14 cellular contexts compared by ENCODE assay signal in the genomic region with DNA sequence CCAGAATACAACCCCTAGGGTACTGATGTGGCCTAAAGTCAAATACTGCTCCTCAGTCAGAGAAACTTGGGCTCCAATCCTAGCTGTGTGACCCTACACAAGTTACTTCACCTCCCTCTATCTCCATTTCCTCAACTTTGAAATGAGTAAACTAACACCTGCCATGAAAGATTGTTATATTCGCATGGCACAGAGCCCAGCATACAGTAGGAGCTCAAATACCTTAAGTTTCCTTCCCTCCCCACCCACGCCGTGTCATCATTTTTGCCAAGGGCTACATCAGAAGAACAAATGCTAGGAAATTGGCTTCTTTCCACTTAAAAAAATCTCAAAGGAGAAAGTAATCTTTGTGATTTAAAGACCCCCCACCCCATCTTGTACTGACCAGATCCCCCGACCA. TPM values are rescaled to one million over a fixed set of nuclear protein-coding genes. Genes with fewer than 3 reads are reported as not detected.
DNase-seq lines count a peak whose midpoint lies in the region; ATAC-seq and TF ChIP-seq lines count a peak whose summit lies in the region.
"Had no signal": no experiment of that assay in that cellular context is flagged by ENCODE, and none has a peak within 500 bp of the region (broad histone marks: within the 10 kb centered on the region; RNA-seq: fewer than 3 reads in every experiment).

No MANE protein-coding gene starts in this region.

- TF ChIP-seq POLR2A in IMR-90 (IDR thresholded peaks at IDR 0.05; ENCODE audit: low read depth, low read length) = no peak

- H4K20me1 ChIP-seq in BLaER1 treated with 17β-estradiol and CSF1 and Interleukin-3, amounts not matched to agents 10 nM and 100 nM = no peaks in the 10 kb centered on the region
- no peaks in the 10 kb centered on the region for H4K20me1 ChIP-seq in IMR-90 (ENCODE audit: insufficient read depth, low read length)

- CTCF ChIA-PET in IMR-90 (lab: Yijun Ruan, JAX) = interaction anchor here (0.6 kb wide), 1 partner anchor 110 kb away, joined by 3 read pairs; no protein-coding TSS in a partner anchor

- no peak overlapping the region for H3K4me3 ChIP-seq in BLaER1 treated with 17β-estradiol and CSF1 and Interleukin-3, amounts not matched to agents 10 nM and 100 nM
- no peak overlapping the region for H3K4me3 ChIP-seq in IMR-90 (ENCODE audit: insufficient read depth, low read depth, low read length)
- no peak overlapping the region for H3K4me3 ChIP-seq in epithelial cell of esophagus (ENCODE audit: low read length)
- no peak overlapping the region for H3K4me3 ChIP-seq in neuronal stem cell (ENCODE audit: low read length in 2 of 2)
- H3K4me3 ChIP-seq: K562 had no signal

- H4K8ac ChIP-seq in IMR-90 (ENCODE audit: low read depth in 2 of 2, low read length in 2 of 2) (0 out of 4 replicates have a peak overlapping the region, but pooled peaks of 1 of the 2 experiments have one; percentile 5), neuronal stem cell (ENCODE audit: low read depth, low read length) (no peak overlapping the region)

- no peaks in the 10 kb centered on the region for H3K9me3 ChIP-seq in BLaER1 treated with 17β-estradiol and CSF1 and Interleukin-3, amounts not matched to agents 10 nM and 100 nM (replicated peaks in 1 of 11)
- H3K9me3 ChIP-seq in IMR-90 (ENCODE audit: control insufficient read depth, insufficient read depth, low read length) (no peaks in the 10 kb centered on the region), neuronal stem cell (replicated peaks in 1 of 2; ENCODE audit: control insufficient read depth in 2 of 2, insufficient read depth in 1 of 2, low read depth in 1 of 2, low read length in 2 of 2) (no peaks in the 10 kb centered on the region)

- no peak overlapping the region for H3K56ac ChIP-seq in IMR-90 (ENCODE audit: extremely low read depth, insufficient read depth, low read length)

- H4K91ac ChIP-seq in IMR-90 (ENCODE audit: insufficient read depth, low read depth, low read length) (no peak overlapping the region), neuronal stem cell (ENCODE audit: low read depth, low read length, poor library complexity) (no peak overlapping the region)

- peak overlapping the region in 8 of 11 experiments; percentile 55 to 78 (median 66); a peak in 12 of 22 replicates for H3K4me2 ChIP-seq in BLaER1 treated with 17β-estradiol and CSF1 and Interleukin-3, amounts not matched to agents 10 nM and 100 nM
- H3K4me2 ChIP-seq in IMR-90 (ENCODE audit: low read depth, low read length) (no peak overlapping the region), neuronal stem cell (ENCODE audit: insufficient read depth, low read length, poor library complexity, severe bottlenecking) (no peak overlapping the region)

- TF ChIP-seq CTCF in IMR-90 (conservative IDR thresholded peaks at IDR 0.05; ENCODE audit: low read depth, low read length) (no peak), epithelial cell of esophagus (IDR thresholded peaks at IDR 0.05; ENCODE audit: insufficient read depth, low read depth, low read length, missing control alignments) (no peak)

- DNase-seq in IMR-90 (no peak), epithelial cell of esophagus (ENCODE audit: low read depth) (peak; percentile 76), neuronal stem cell (ENCODE audit: low spot score) (no peak), SKM-1 treated with dmso at 0.1 percent for 144 hours (lab: John Stamatoyannopoulos, UW; ENCODE audit: unreplicated experiment) (no peak)
- no peak for DNase-seq in activated CD4-positive, alpha-beta T cell treated with anti-CD3 and anti-CD28 coated beads, Interleukin-2, amount 50 U/mL, for 48 hours
- DNase-seq: CD4-positive, alpha-beta T cell; H9; NCI-H146; NCI-H2081 treated with DMSO at 0.1 percent for 48 hours; NCI-H510A had no signal

- ATAC-seq in IMR-90 (ENCODE audit: low read depth) = no peak
- ATAC-seq in GM18861 (IDR thresholded peaks at IDR 0.05; ENCODE audit: unreplicated experiment) = no peak
- ATAC-seq: K562, Right ventricle myocardium inferior had no signal

- no peak overlapping the region for H2AK9ac ChIP-seq in IMR-90 (replicated peaks; ENCODE audit: low read depth, low read length, poor library complexity)

- no peak overlapping the region for H2BK5ac ChIP-seq in IMR-90 (ENCODE audit: low read depth, low read length, poor library complexity, severe bottlenecking)
- no peak overlapping the region for H2BK5ac ChIP-seq in neuronal stem cell (ENCODE audit: low read length)

- H2AFZ ChIP-seq in IMR-90 (replicated peaks; ENCODE audit: low read length, poor library complexity) = peak overlapping the region; percentile 73
- H2AFZ ChIP-seq in neuronal stem cell (ENCODE audit: low read length) = peak overlapping the region; percentile 90

- H3K18ac ChIP-seq in IMR-90 (ENCODE audit: low read depth, low read length) (no peak overlapping the region), neuronal stem cell (ENCODE audit: low read length) (no peak overlapping the region)

- no peak overlapping the region for H4K5ac ChIP-seq in IMR-90 (ENCODE audit: low read depth, low read length)

- no peak overlapping the region for H2BK120ac ChIP-seq in IMR-90 (ENCODE audit: low read depth, low read length)
- no peak overlapping the region for H2BK120ac ChIP-seq in neuronal stem cell (ENCODE audit: low read depth, low read length)

- no peak overlapping the region for H2BK20ac ChIP-seq in IMR-90 (ENCODE audit: low read depth, low read length)

- in situ Hi-C loops in IMR-90 (cut with MboI; ENCODE audit: low sequenced_read_pairs) = no loop called here

- no CpG with 5 or more reads among the region's 4 CpGs for WGBS in IMR-90 (ENCODE audit: extremely low coverage in 2 of 2, insufficient read length in 1 of 2), 2 experiments
- no CpG with 5 or more reads among the region's 4 CpGs for WGBS in neuronal stem cell (ENCODE audit: extremely low coverage in 2 of 2, insufficient read length in 2 of 2, insufficient replicate concordance in 1 of 2), 2 donors

- H3K23ac ChIP-seq in IMR-90 (ENCODE audit: low read depth, low read length) (no peak overlapping the region), neuronal stem cell (ENCODE audit: low read depth, low read length, poor library complexity) (no peak overlapping the region)

- H3K36me3 ChIP-seq in BLaER1 treated with 17β-estradiol and CSF1 and Interleukin-3, amounts not matched to agents 10 nM and 100 nM = no peaks in the 10 kb centered on the region
- no peaks in the 10 kb centered on the region for H3K36me3 ChIP-seq in IMR-90 (ENCODE audit: control insufficient read depth, insufficient read depth, low read length)
- H3K36me3 ChIP-seq in neuronal stem cell (replicated peaks in 1 of 2; ENCODE audit: control insufficient read depth in 2 of 2, insufficient read depth in 2 of 2, low read length in 2 of 2) = no peaks in the 10 kb centered on the region

- H2BK12ac ChIP-seq in neuronal stem cell (ENCODE audit: low read length) = no peak overlapping the region

- H3K9ac ChIP-seq in BLaER1 treated with 17β-estradiol and CSF1 and Interleukin-3, amounts not matched to agents 10 nM and 100 nM = no peak overlapping the region
- H3K9ac ChIP-seq in IMR-90 (ENCODE audit: low read depth, low read length) = no peak overlapping the region
- no peak overlapping the region for H3K9ac ChIP-seq in neuronal stem cell (ENCODE audit: low read depth, low read length, poor library complexity)

- no peak overlapping the region for H3K14ac ChIP-seq in IMR-90 (replicated peaks; ENCODE audit: low read depth, low read length)
- H3K14ac ChIP-seq in neuronal stem cell (ENCODE audit: low read length) = no peak overlapping the region

- intact Hi-C loops in IMR-90 (cut with micrococcal nuclease) = no loop called here

- H2AK5ac ChIP-seq in IMR-90 (ENCODE audit: low read depth, low read length) (no peak overlapping the region), neuronal stem cell (ENCODE audit: low read depth, low read length) (no peak overlapping the region)

- no TSS peak for BruUV-seq in IMR-90 (replicated peaks; lab: Mats Ljungman, UMichigan)

- dilution Hi-C loops in IMR-90 (cut with HindIII; ENCODE audit: low sequenced_read_pairs, unreplicated experiment) = no loop called here

- TF ChIP-seq RAD21 in IMR-90 (IDR thresholded peaks at IDR 0.05; ENCODE audit: low read length) = no peak

- no peak overlapping the region for H2BK15ac ChIP-seq in IMR-90 (ENCODE audit: low read depth, low read length)
- no peak overlapping the region for H2BK15ac ChIP-seq in neuronal stem cell (ENCODE audit: low read length)

- no peak overlapping the region for H3K27ac ChIP-seq in BLaER1 treated with 17β-estradiol and CSF1 and Interleukin-3, amounts not matched to agents 10 nM and 100 nM
- H3K27ac ChIP-seq in IMR-90 (ENCODE audit: insufficient read depth, low read length) (no peak overlapping the region), neuronal stem cell (replicated peaks; ENCODE audit: low read length) (no peak overlapping the region)

- H3K4me1 ChIP-seq in BLaER1 treated with 17β-estradiol and CSF1 and Interleukin-3, amounts not matched to agents 10 nM and 100 nM = peaks cover 0 to 22% (median 14%) of the 10 kb centered on the region in 10 experiments; a peak in 17 of 20 replicates
- H3K4me1 ChIP-seq in IMR-90 (ENCODE audit: control insufficient read depth, insufficient read depth, low read length) (peaks cover 3% of the 10 kb centered on the region), neuronal stem cell (ENCODE audit: control insufficient read depth in 2 of 2, insufficient read depth in 1 of 2, low read depth in 1 of 2, low read length in 2 of 2) (peaks cover 2 to 12% of the 10 kb centered on the region in 2 donors)

- H3K4ac ChIP-seq in IMR-90 (ENCODE audit: low read depth, low read length) = no peak overlapping the region
- H3K4ac ChIP-seq in neuronal stem cell (ENCODE audit: low read length) = no peak overlapping the region

- H3K79me1 ChIP-seq in IMR-90 (ENCODE audit: low read depth in 1 of 2, low read length in 2 of 2) (no peaks in the 10 kb centered on the region), neuronal stem cell (ENCODE audit: low read depth, low read length) (no peaks in the 10 kb centered on the region)

- POLR2A ChIA-PET in IMR-90 (lab: Charles Lee; ENCODE audit: unreplicated experiment) = no interaction called here

- peaks cover 4% of the 10 kb centered on the region; the same call in 1 of the 2 replicates for H3K9me1 ChIP-seq in IMR-90 (ENCODE audit: insufficient read depth, low read length)

- no peaks in the 10 kb centered on the region for H3K27me3 ChIP-seq in BLaER1 treated with 17β-estradiol and CSF1 and Interleukin-3, amounts not matched to agents 10 nM and 100 nM
- H3K27me3 ChIP-seq in IMR-90 (ENCODE audit: control insufficient read depth, insufficient read depth, low read length) = 0 out of 2 replicates have a peak, but pooled peaks cover 2% of the 10 kb centered on the region
- H3K27me3 ChIP-seq in neuronal stem cell (ENCODE audit: control insufficient read depth in 3 of 3, insufficient read depth in 3 of 3, low read depth in 1 of 3, low read length in 3 of 3) = no peaks in the 10 kb centered on the region

RNA-seq across cellular contexts. Expression of a gene that starts 22.2 kb away (rescaled TPM):
- total RNA-seq in IMR-90 (2012; rRNA removed) = 5.3 and 5.7 TPM in 2 replicates
- polyA plus RNA-seq in IMR-90 (2012; rRNA removed) = 12.9 and 14.2 TPM in 2 replicates
- polyA plus RNA-seq in IMR-90 (2012; cell fraction: cytosol; rRNA removed) = 14.6 and 19.8 TPM in 2 replicates
- 21.2 and 50.4 TPM in 2 replicates for polyA plus RNA-seq in IMR-90 (2012; cell fraction: nucleus; rRNA removed; ENCODE audit: low replicate concordance)
- 42.6 TPM for polyA plus RNA-seq in neuronal stem cell (2013, experiment 1 of 2)
- polyA plus RNA-seq in neuronal stem cell (2013, experiment 2 of 2) = 45.2 TPM

RNA-seq across cellular contexts. Expression of a gene that starts 52.3 kb away (rescaled TPM):
- 2.8 and 3.0 TPM in 2 replicates for total RNA-seq in IMR-90 (2012; rRNA removed)
- polyA plus RNA-seq in IMR-90 (2012; rRNA removed) = 11.1 and 12.8 TPM in 2 replicates
- polyA plus RNA-seq in IMR-90 (2012; cell fraction: cytosol; rRNA removed) = 4.8 and 18.3 TPM in 2 replicates
- polyA plus RNA-seq in IMR-90 (2012; cell fraction: nucleus; rRNA removed; ENCODE audit: low replicate concordance) = 25.0 and 36.8 TPM in 2 replicates
- polyA plus RNA-seq in neuronal stem cell (2013, experiment 1 of 2) = 3.4 TPM
- polyA plus RNA-seq in neuronal stem cell (2013, experiment 2 of 2) = 3.4 TPM

Comparison
In these comparisons a context has a peak if more than half of its experiments do, and no peak if none do; other contexts are left out.
1. H3K4me2 ChIP-seq: peak in BLaER1 treated with 17β-estradiol and CSF1 and Interleukin-3, amounts not matched to agents 10 nM and 100 nM (8 of 11); none in IMR-90 (single experiment) and neuronal stem cell (single experiment).